In genomic region chr4:184784628-184785257, GRCh38 we compare ENCODE assay signal across 17 cellular contexts.
"Had no signal": no experiment of that assay in that cellular context is flagged by ENCODE, and none has a peak within 500 bp of the region (broad histone marks: within the 10 kb centered on the region; RNA-seq: fewer than 3 reads in every experiment).

No MANE protein-coding gene starts in this region.

- H3K9ac ChIP-seq: parathyroid adenoma had no signal

- DNase-seq: activated B cell treated with CpG ODN at 0.5 μM for 24 hours; activated CD4-positive, alpha-beta T cell treated with anti-CD3 and anti-CD28 coated beads, Interleukin-2, amount 10 ng/mL, durations not matched to agents 24 days and 14 days; activated CD8-positive, alpha-beta memory T cell treated with anti-CD3 and anti-CD28 coated beads, Interleukin-2, amount 50 U/mL, for 4 hours; activated CD8-positive, alpha-beta T cell treated with anti-CD3 and anti-CD28 coated beads, Interleukin-2, amount 10 ng/mL, durations not matched to agents 7 days and 5 days; activated gamma-delta T cell; activated naive CD8-positive, alpha-beta T cell treated with anti-CD3 and anti-CD28 coated beads for 36 hours; activated T-cell treated with anti-CD3 and anti-CD28 coated beads, Interleukin-2, amount 50 U/mL, for 48 hours; body of pancreas; dermis blood vessel endothelial cell; left lung; naive thymus-derived CD8-positive, alpha-beta T cell; stimulated activated CD4-positive, alpha-beta T cell treated with anti-CD3 and anti-CD28 coated beads, Interleukin-12 subunit alpha, Interleukin-12 subunit beta, amount 100 ng/mL, for 4 hours; transverse colon had no signal

- H3K4me3 ChIP-seq: body of pancreas, gastroesophageal sphincter, left lung, transverse colon had no signal

- ATAC-seq: activated CD8-positive, alpha-beta T cell treated with anti-CD3 and anti-CD28 coated beads, Interleukin-2, amount 10 ng/mL, durations not matched to agents 7 days and 5 days; body of pancreas; gastroesophageal sphincter; left lung; naive thymus-derived CD8-positive, alpha-beta T cell; stimulated activated memory B cell treated with anti-CD40 and anti-IgM and Interleukin-4, amounts not matched to agents 10 μg/mL and 1 μg/mL and 100 μg/mL, for 72 hours had no signal

- H3K27ac ChIP-seq: body of pancreas, epithelial cell of prostate, gastroesophageal sphincter, left lung, parathyroid adenoma, transverse colon had no signal

- H3K4me1 ChIP-seq: body of pancreas, gastroesophageal sphincter, transverse colon had no signal

- H3K9me3 ChIP-seq: body of pancreas, gastroesophageal sphincter, left lung, transverse colon had no signal

- H3K79me2 ChIP-seq: parathyroid adenoma had no signal

- H2AFZ ChIP-seq: parathyroid adenoma had no signal

- H3K27me3 ChIP-seq: body of pancreas, gastroesophageal sphincter, left lung, transverse colon had no signal
